In genomic region chr13:48094781-48095502, GRCh38 we compare ENCODE assay signal across 1 cellular context.
TF ChIP-seq lines count a peak whose summit lies in the region.

TSS of gene MED4 (minus strand) at chr13:48095104. CDS start at chr13:48095078, 26 bp downstream.

TF ChIP-seq in K562, 482 proteins besides CTCF, POLR2A, EP300 and RAD21 (continued from another document and continues in another):
- TF ChIP-seq CREB3 (tag; conservative IDR thresholded peaks at IDR 0.05; ENCODE audit: low read depth) (no peak), HOMEZ (CRISPR knock-in tag; IDR thresholded peaks at IDR 0.05) (no peak), ZNF407 (IDR thresholded peaks at IDR 0.05; ENCODE audit: low read depth) (no peak), SIRT6 (IDR thresholded peaks at IDR 0.05; ENCODE audit: low read depth, low read length) (no peak), U2AF1 (optimal IDR thresholded peaks at IDR 0.05; ENCODE audit: low read depth, low read length) (no peak), MYC (IDR thresholded peaks at IDR 0.05; ENCODE audit: low read depth, low read length) (peak; percentile 86), MYC (CRISPR knock-in tag; IDR thresholded peaks at IDR 0.05; ENCODE audit: borderline replicate concordance, low read depth) (no peak), TCFL5 (CRISPR knock-in tag; conservative IDR thresholded peaks at IDR 0.05) (no peak), CHD1 (IDR thresholded peaks at IDR 0.05; ENCODE audit: low read length) (no peak), FOXA1 (IDR thresholded peaks at IDR 0.05; ENCODE audit: borderline replicate concordance) (no peak), KAT2B (IDR thresholded peaks at IDR 0.05; ENCODE audit: low read depth, low read length) (peak; percentile 95), EZH2 (IDR thresholded peaks at IDR 0.05; ENCODE audit: borderline replicate concordance, low read depth, low read length) (no peak), ZNF140 (CRISPR knock-in tag; IDR thresholded peaks at IDR 0.05) (no peak), ZNF232 (CRISPR knock-in tag; IDR thresholded peaks at IDR 0.05) (no peak), NR3C1 (CRISPR knock-in tag; IDR thresholded peaks at IDR 0.05) (no peak), CREM (IDR thresholded peaks at IDR 0.05; ENCODE audit: low read depth) (peak; percentile 81), L3MBTL2 (IDR thresholded peaks at IDR 0.05) (peak; percentile 61), GATAD2B (IDR thresholded peaks at IDR 0.05; ENCODE audit: borderline replicate concordance) (no peak), KDM2B (CRISPR knock-in tag; IDR thresholded peaks at IDR 0.05) (no peak), FOXO4 (CRISPR knock-in tag; IDR thresholded peaks at IDR 0.05) (no peak), KAT7 (CRISPR knock-in tag; IDR thresholded peaks at IDR 0.05; ENCODE audit: borderline replicate concordance) (peak; percentile 44; the same call in 1 of the 2 replicates), STAT5B (CRISPR knock-in tag; IDR thresholded peaks at IDR 0.05) (no peak), SMC3 (conservative IDR thresholded peaks at IDR 0.05; ENCODE audit: insufficient read depth, low read depth, low read length) (peak; percentile 41; the same call in 1 of the 2 replicates), COPS2 (conservative IDR thresholded peaks at IDR 0.05) (no peak), SPI1 (IDR thresholded peaks at IDR 0.05; ENCODE audit: borderline replicate concordance, low read depth, low read length) (no peak), PCBP1 (IDR thresholded peaks at IDR 0.05; ENCODE audit: low read depth, low read length, poor library complexity, severe bottlenecking) (no peak), SIN3A (IDR thresholded peaks at IDR 0.05; ENCODE audit: borderline replicate concordance in 2 of 2, control insufficient read depth in 1 of 2, low read depth in 2 of 2, low read length in 2 of 2) (0 out of 4 replicates have a peak, but pooled peaks of 1 of the 2 experiments have one; percentile 51), ETV6 (IDR thresholded peaks at IDR 0.05; ENCODE audit: borderline replicate concordance in 1 of 2, low read depth in 2 of 2, low read length in 1 of 2) (no peak), ETV6 (CRISPR knock-in tag; IDR thresholded peaks at IDR 0.05; ENCODE audit: borderline replicate concordance) (no peak), ZBTB5 (IDR thresholded peaks at IDR 0.05) (no peak), JUNB (CRISPR knock-in tag; conservative IDR thresholded peaks at IDR 0.05) (no peak), GATAD2A (IDR thresholded peaks at IDR 0.05) (no peak), TAL1 (IDR thresholded peaks at IDR 0.05) (no peak), LARP7 (IDR thresholded peaks at IDR 0.05) (no peak), PKNOX1 (IDR thresholded peaks at IDR 0.05) (peak; percentile 35), THAP12 (CRISPR knock-in tag; IDR thresholded peaks at IDR 0.05) (peak; percentile 99), ZNF830 (CRISPR knock-in tag; IDR thresholded peaks at IDR 0.05) (no peak), FOXJ3 (CRISPR knock-in tag; IDR thresholded peaks at IDR 0.05) (no peak), IRF1 (CRISPR knock-in tag; IDR thresholded peaks at IDR 0.05; ENCODE audit: borderline replicate concordance) (no peak), CREB1 (IDR thresholded peaks at IDR 0.05) (peak; percentile 47; the same call in 1 of the 2 replicates), CREB1 (CRISPR knock-in tag; IDR thresholded peaks at IDR 0.05) (peak; percentile 60; the same call in 1 of the 2 replicates), CBFA2T3 (IDR thresholded peaks at IDR 0.05) (peak; percentile 12; the same call in 1 of the 2 replicates), MECOM (CRISPR knock-in tag; IDR thresholded peaks at IDR 0.05) (no peak), HDAC6 (IDR thresholded peaks at IDR 0.05; ENCODE audit: low read depth, low read length) (no peak), BRF1 (IDR thresholded peaks at IDR 0.05; ENCODE audit: borderline replicate concordance, extremely low read depth, insufficient read length) (no peak), FOXK2 (conservative IDR thresholded peaks at IDR 0.05 in 1 of 2, IDR thresholded peaks at IDR 0.05 in 1 of 2; ENCODE audit: low read depth in 2 of 2) (peak; percentile 19 to 36; a peak in 2 of 4 replicates), XRCC5 (IDR thresholded peaks at IDR 0.05; ENCODE audit: low read depth, low read length) (peak; percentile 82), YY1 (IDR thresholded peaks at IDR 0.05; ENCODE audit: borderline replicate concordance in 1 of 3, control insufficient read depth in 1 of 3, extremely low read depth in 1 of 3, insufficient read depth in 3 of 3, insufficient read length in 1 of 3, insufficient replicate concordance in 2 of 3, low read depth in 1 of 3, low read length in 2 of 3) (peak; percentile 75 to 97 (median 92)), ZNF175 (CRISPR knock-in tag; IDR thresholded peaks at IDR 0.05; ENCODE audit: low read depth) (0 out of 2 replicates have a peak, but pooled peaks have one; percentile 30), ESRRB (CRISPR knock-in tag; IDR thresholded peaks at IDR 0.05; ENCODE audit: borderline replicate concordance) (no peak), ZNF717 (CRISPR knock-in tag; IDR thresholded peaks at IDR 0.05) (no peak)
